Comparison of ENCODE assay signal across 1 cellular context in the genomic region with DNA sequence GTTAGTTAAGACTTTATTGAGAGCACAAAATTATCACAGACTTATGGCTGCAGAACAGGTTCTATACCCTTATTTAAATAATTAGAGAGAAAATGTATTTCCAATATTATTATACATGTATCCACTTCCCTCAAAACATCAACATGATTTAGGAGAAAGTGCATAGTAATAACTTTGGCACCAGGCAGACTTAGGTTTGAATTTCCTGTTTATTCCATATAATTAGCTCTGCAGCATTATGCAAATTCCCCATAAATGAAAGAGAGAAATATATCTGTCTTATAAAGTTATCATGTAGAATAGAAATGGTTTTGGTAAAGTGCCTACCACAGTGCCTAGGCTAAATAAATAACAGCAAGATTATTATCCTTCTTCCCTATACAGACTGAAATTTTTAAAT.
TF ChIP-seq lines count a peak whose summit lies in the region.

No MANE protein-coding gene starts in this region.

TF ChIP-seq in HepG2, 621 proteins besides CTCF, POLR2A, EP300 and RAD21 (continued from another document):
- no peak for TF ChIP-seq ELF3 (CRISPR knock-in tag; IDR thresholded peaks at IDR 0.05)
- TF ChIP-seq, protein P1, sequence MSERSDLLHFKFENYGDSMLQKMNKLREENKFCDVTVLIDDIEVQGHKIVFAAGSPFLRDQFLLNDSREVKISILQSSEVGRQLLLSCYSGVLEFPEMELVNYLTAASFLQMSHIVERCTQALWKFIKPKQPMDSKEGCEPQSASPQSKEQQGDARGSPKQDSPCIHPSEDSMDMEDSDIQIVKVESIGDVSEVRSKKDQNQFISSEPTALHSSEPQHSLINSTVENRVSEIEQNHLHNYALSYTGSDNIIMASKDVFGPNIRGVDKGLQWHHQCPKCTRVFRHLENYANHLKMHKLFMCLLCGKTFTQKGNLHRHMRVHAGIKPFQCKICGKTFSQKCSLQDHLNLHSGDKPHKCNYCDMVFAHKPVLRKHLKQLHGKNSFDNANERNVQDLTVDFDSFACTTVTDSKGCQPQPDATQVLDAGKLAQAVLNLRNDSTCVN (CRISPR knock-in tag; IDR thresholded peaks at IDR 0.05; ENCODE audit: borderline replicate concordance): no peak
- TF ChIP-seq MTF1 (CRISPR knock-in tag; IDR thresholded peaks at IDR 0.05): no peak
- 0 out of 2 replicates have a peak, but pooled peaks have one; percentile 17 for TF ChIP-seq POLR2AphosphoS2 (IDR thresholded peaks at IDR 0.05; ENCODE audit: low read depth, low read length)
- no peak for TF ChIP-seq ZNF484 (CRISPR knock-in tag; IDR thresholded peaks at IDR 0.05; ENCODE audit: borderline replicate concordance, low read depth)
- no peak for TF ChIP-seq HMGA1 (CRISPR knock-in tag; conservative IDR thresholded peaks at IDR 0.05)
